Comparison of ENCODE assay signal across 13 cellular contexts in the genomic region with DNA sequence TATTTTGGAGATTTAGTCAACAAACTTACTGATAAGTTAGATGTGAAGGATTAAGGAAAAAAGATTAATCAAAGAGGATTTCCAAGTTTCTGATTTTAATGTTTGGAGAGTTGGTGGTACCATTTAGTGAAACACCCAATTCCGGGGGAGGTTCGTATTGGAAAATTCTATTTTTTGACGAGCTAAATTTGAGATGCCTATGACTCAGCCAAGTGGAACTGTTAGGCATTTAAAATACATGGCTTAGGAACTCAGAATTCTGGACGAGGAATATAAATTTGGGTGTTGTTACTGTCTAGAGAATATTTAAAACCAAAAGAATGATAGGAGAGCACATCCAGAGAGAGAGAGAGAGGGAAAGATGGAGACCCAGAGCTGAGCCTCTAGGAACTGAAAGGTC.
DNase-seq lines count a peak whose midpoint lies in the region; TF ChIP-seq lines count a peak whose summit lies in the region.
"Had no signal": no experiment of that assay in that cellular context is flagged by ENCODE, and none has a peak within 500 bp of the region (broad histone marks: within the 10 kb centered on the region; RNA-seq: fewer than 3 reads in every experiment).

No MANE protein-coding gene starts in this region.

- DNase-seq in Ammon's horn (ENCODE audit: low spot score) (peak; percentile 5), coronary artery (ENCODE audit: low spot score) (no peak), myocyte (ENCODE audit: low read depth) (peak; percentile 50), superior temporal gyrus (ENCODE audit: extremely low spot score) (peak; percentile 46), NCI-H2029 treated with DMSO at 0.1 percent for 48 hours (lab: John Stamatoyannopoulos, UW) (no peak), NCI-H1105 (lab: John Stamatoyannopoulos, UW) (no peak), NCI-H2171 treated with DMSO at 0.1 percent for 48 hours (lab: John Stamatoyannopoulos, UW) (no peak), NCI-H128 (lab: John Stamatoyannopoulos, UW; ENCODE audit: unreplicated experiment) (no peak)
- DNase-seq: 8988T; AML-193; CD4-positive, CD25-positive, alpha-beta regulatory T cell had no signal

- no peak for TF ChIP-seq CTCF in coronary artery (IDR thresholded peaks at IDR 0.05)

- no peak overlapping the region for H3K4me3 ChIP-seq in coronary artery
- H3K4me3 ChIP-seq: BLaER1 treated with 17β-estradiol and CSF1 and Interleukin-3, amounts not matched to agents 10 nM and 100 nM; HAP-1 had no signal

- H3K27ac ChIP-seq in coronary artery: peak overlapping the region; percentile 48 to 64
- H3K27ac ChIP-seq: BLaER1 treated with 17β-estradiol and CSF1 and Interleukin-3, amounts not matched to agents 10 nM and 100 nM had no signal

Comparison
In these comparisons a context has a peak if more than half of its experiments do, and no peak if none do; other contexts are left out.
1. DNase-seq: peak in Ammon's horn (single experiment), myocyte (single experiment) and superior temporal gyrus (single experiment); none in coronary artery (single experiment), NCI-H2029 treated with DMSO at 0.1 percent for 48 hours (single experiment), NCI-H1105 (single experiment), NCI-H2171 treated with DMSO at 0.1 percent for 48 hours (single experiment) and NCI-H128 (single experiment).